Comparison of ENCODE assay signal across 22 cellular contexts in the genomic region with DNA sequence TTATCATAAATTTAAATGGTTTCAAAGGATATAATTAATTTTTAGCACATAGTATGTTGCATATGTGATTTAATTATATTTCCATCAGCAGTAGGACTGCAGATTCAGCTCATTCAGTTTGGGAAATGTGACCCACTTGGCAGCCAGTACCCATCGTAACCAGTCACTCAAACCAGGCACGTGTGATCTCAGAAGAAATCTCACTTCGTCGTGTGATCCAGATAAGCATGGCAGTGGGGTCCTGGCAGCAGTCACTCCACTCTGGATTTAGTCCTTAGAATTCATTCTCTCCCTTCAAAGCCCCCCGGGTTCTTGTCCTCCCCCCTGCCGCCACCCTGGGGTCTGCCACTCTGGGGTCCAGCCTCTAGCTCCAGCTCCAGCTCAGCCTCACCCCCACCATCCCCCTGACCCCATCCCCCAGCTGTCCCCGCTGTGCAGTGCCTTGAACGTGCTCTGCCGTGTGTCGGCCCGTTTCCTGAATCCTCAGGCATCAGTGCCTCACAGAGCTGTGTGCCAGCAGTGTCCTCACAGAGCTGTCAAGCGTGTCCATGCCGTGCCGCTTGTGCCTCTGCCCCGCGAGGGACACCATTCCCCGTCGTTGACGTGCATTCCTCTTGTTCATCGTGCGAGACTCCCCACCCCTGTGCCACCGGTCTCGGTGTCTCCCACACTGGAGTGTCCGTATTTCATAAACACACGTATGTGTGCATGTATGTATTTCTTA. TPM values are rescaled to one million over a fixed set of nuclear protein-coding genes. Genes with fewer than 3 reads are reported as not detected.
DNase-seq lines count a peak whose midpoint lies in the region; ATAC-seq, FAIRE-seq and TF ChIP-seq lines count a peak whose summit lies in the region.
"Had no signal": no experiment of that assay in that cellular context is flagged by ENCODE, and none has a peak within 500 bp of the region (broad histone marks: within the 10 kb centered on the region; RNA-seq: fewer than 3 reads in every experiment).

No MANE protein-coding gene starts in this region.

- H3K18ac ChIP-seq in H1 (ENCODE audit: extremely low read depth, low read length), result no peak overlapping the region

- peak; percentile 57 for DNase-seq in SK-N-SH
- no peak for DNase-seq in H1 (ENCODE audit: low read depth in 1 of 2, low spot score in 2 of 2)
- no peak for DNase-seq in HepG2 (ENCODE audit: low spot score)
- no peak for DNase-seq in SK-N-DZ (ENCODE audit: low spot score)
- DNase-seq in DMS114 treated with DMSO at 0.1 percent for 48 hours (lab: John Stamatoyannopoulos, UW; ENCODE audit: unreplicated experiment), result no peak
- DNase-seq: 8988T, DMS79, H9, HFFc6, IMR-90, NCI-H1105, NCI-H146, NCI-H226, Peyer's patch, SJCRH30 had no signal

- H4K20me1 ChIP-seq in SK-N-SH (ENCODE audit: insufficient read depth) (no peaks in the 10 kb centered on the region; the same call in 1 of the 2 replicates), H1 (replicated peaks in 1 of 2; ENCODE audit: control insufficient read depth in 1 of 2, insufficient read depth in 2 of 2, low read length in 2 of 2) (peaks cover 0 to 10% of the 10 kb centered on the region in 2 experiments), HepG2 (ENCODE audit: insufficient read depth, low read length) (no peaks in the 10 kb centered on the region)

- H3K27ac ChIP-seq in SK-N-SH (ENCODE audit: low read depth in 2 of 2, low read length in 1 of 2), result peak overlapping the region in 1 of 2 experiments; percentile 11; a peak in 1 of 4 replicates
- no peak overlapping the region for H3K27ac ChIP-seq in H1 (ENCODE audit: low read depth, low read length)
- no peak overlapping the region for H3K27ac ChIP-seq in HepG2 (ENCODE audit: extremely low read length, insufficient read depth, low read length)
- H3K27ac ChIP-seq: C4-2B, KMS-11, Peyer's patch, SJCRH30 had no signal

- CTCF ChIA-PET in SK-N-SH (lab: Yijun Ruan, JAX), result interaction anchor here (0.9 to 5.1 kb wide), 4 partner anchors 10 to 48 kb away, joined by 3 to 57 read pairs (median 4); no protein-coding TSS in a partner anchor
- CTCF ChIA-PET in H1 (lab: Charles Lee; ENCODE audit: partially characterized antibody), result interaction anchor here (1.1 to 3.8 kb wide), 3 partner anchors 10 to 234 kb away, joined by 3 to 54 read pairs (median 3); no protein-coding TSS in a partner anchor
- CTCF ChIA-PET in HepG2 (lab: Yijun Ruan, JAX; ENCODE audit: low intra/inter-chr PET ratio, low total read pairs), result no interaction called here

- H3K36me3 ChIP-seq in SK-N-SH (replicated peaks in 1 of 2; ENCODE audit: control insufficient read depth in 1 of 2, insufficient read depth in 2 of 2, low read length in 1 of 2), result peaks cover 24 to 35% of the 10 kb centered on the region in 2 experiments
- peaks cover 0 to 3% (median 0%) of the 10 kb centered on the region in 4 experiments; a peak in 1 of 8 replicates for H3K36me3 ChIP-seq in H1 (ENCODE audit: control insufficient read depth in 2 of 4, insufficient read depth in 4 of 4, low read length in 3 of 4)
- H3K36me3 ChIP-seq in HepG2 (replicated peaks in 1 of 2; ENCODE audit: control insufficient read depth in 1 of 2, insufficient read depth in 2 of 2, low read length in 2 of 2), result peaks cover 23 to 48% of the 10 kb centered on the region in 2 experiments

- no TSS peak for BruUV-seq in HepG2 (replicated peaks; lab: Mats Ljungman, UMichigan)

- no peaks in the 10 kb centered on the region for H3K23me2 ChIP-seq in H1 (ENCODE audit: low read depth, low read length)

- TF ChIP-seq POLR2A in H1 (IDR thresholded peaks at IDR 0.05; ENCODE audit: control extremely low read depth in 1 of 2, low read depth in 2 of 2, low read length in 2 of 2), result no peak
- TF ChIP-seq POLR2A in HepG2 (IDR thresholded peaks at IDR 0.05; ENCODE audit: insufficient read depth in 1 of 2, low read depth in 2 of 2, low read length in 2 of 2), result no peak

- H3K9ac ChIP-seq in SK-N-SH, result no peak overlapping the region
- no peak overlapping the region for H3K9ac ChIP-seq in H1 (replicated peaks in 1 of 4; ENCODE audit: extremely low read depth in 1 of 4, low read depth in 3 of 4, low read length in 3 of 4)
- H3K9ac ChIP-seq in HepG2 (ENCODE audit: insufficient read depth, low read depth, low read length), result no peak overlapping the region
- H3K9ac ChIP-seq: KMS-11 had no signal

- no peak overlapping the region for H4K91ac ChIP-seq in H1 (replicated peaks; ENCODE audit: insufficient read length, low read length)

- FAIRE-seq in H1 (lab: Jason Lieb, UNC) (no peak), HepG2 (lab: Jason Lieb, UNC) (no peak)
- FAIRE-seq: D721Med, GM12878, HTR-8/SVneo had no signal

- intact Hi-C loops in HepG2 (cut with micrococcal nuclease; ENCODE audit: unreplicated experiment), result no loop called here

- no peaks in the 10 kb centered on the region for H3K9me3 ChIP-seq in SK-N-SH
- H3K9me3 ChIP-seq in H1 (ENCODE audit: insufficient read depth in 2 of 2, low read depth in 1 of 2, low read length in 1 of 2), result no peaks in the 10 kb centered on the region
- H3K9me3 ChIP-seq in HepG2 (ENCODE audit: low read length), result no peaks in the 10 kb centered on the region
- H3K9me3 ChIP-seq: Peyer's patch, SJCRH30 had no signal

- H3K14ac ChIP-seq in H1 (ENCODE audit: insufficient read length), result no peak overlapping the region

- H2AFZ ChIP-seq in SK-N-SH (ENCODE audit: low read depth) (no peak overlapping the region), H1 (ENCODE audit: low read length) (no peak overlapping the region), HepG2 (ENCODE audit: low read length) (no peak overlapping the region)

- H2BK120ac ChIP-seq in H1 (replicated peaks; ENCODE audit: low read depth, low read length), result no peak overlapping the region

- H3K56ac ChIP-seq in H1 (replicated peaks; ENCODE audit: insufficient read length, low read depth, low read length), result peak overlapping the region; percentile 62

- H3K4me1 ChIP-seq in SK-N-SH (ENCODE audit: control insufficient read depth in 1 of 2, insufficient read depth in 2 of 2, low read depth in 1 of 2, low read length in 1 of 2), result peaks cover 0 to 10% of the 10 kb centered on the region in 2 experiments; a peak in 1 of 4 replicates
- no peaks in the 10 kb centered on the region for H3K4me1 ChIP-seq in H1 (replicated peaks in 1 of 4; ENCODE audit: control insufficient read depth in 3 of 4, insufficient read depth in 4 of 4, low read length in 3 of 4)
- H3K4me1 ChIP-seq in HepG2 (ENCODE audit: insufficient read depth, low read length), result no peaks in the 10 kb centered on the region
- H3K4me1 ChIP-seq: Peyer's patch, SJCRH30 had no signal

- WGBS in SK-N-SH (ENCODE audit: low lambda C conversion rate), result 92% methylated on average over 25 of the region's 25 CpGs
- WGBS in H1 (ENCODE audit: extremely low coverage in 1 of 2, insufficient coverage in 1 of 2, insufficient read length in 1 of 2, insufficient replicate concordance in 2 of 2, low coverage in 1 of 2, low lambda C conversion rate in 2 of 2, missing lambda C conversion rate in 1 of 2), 2 experiments, result 97% methylated on average over 24 of the region's 25 CpGs; no CpG with 5 or more reads in 1 of the 2 experiments
- WGBS in HepG2 (ENCODE audit: low lambda C conversion rate), result 97% methylated on average over 25 of the region's 25 CpGs

- no peak overlapping the region for H4K8ac ChIP-seq in H1 (ENCODE audit: extremely low read depth, insufficient read depth, low read length)

- H3K79me2 ChIP-seq in SK-N-SH (ENCODE audit: insufficient read depth), result peaks cover 21% of the 10 kb centered on the region; the same call in 1 of the 2 replicates
- no peaks in the 10 kb centered on the region for H3K79me2 ChIP-seq in H1 (ENCODE audit: control insufficient read depth in 1 of 2, insufficient read depth in 2 of 2, low read length in 2 of 2)
- H3K79me2 ChIP-seq in HepG2 (ENCODE audit: insufficient read depth, low read length), result no peaks in the 10 kb centered on the region

- TF ChIP-seq EP300 in SK-N-SH (IDR thresholded peaks at IDR 0.05; ENCODE audit: borderline replicate concordance in 1 of 2, low read depth in 1 of 2, low read length in 1 of 2) (no peak), H1 (IDR thresholded peaks at IDR 0.05; ENCODE audit: borderline replicate concordance in 1 of 2, low read depth in 2 of 2, low read length in 2 of 2) (no peak), HepG2 (IDR thresholded peaks at IDR 0.05; ENCODE audit: low read depth in 2 of 2, low read length in 2 of 2) (no peak), HepG2 (CRISPR knock-in tag; IDR thresholded peaks at IDR 0.05; ENCODE audit: borderline replicate concordance) (no peak)

- no peak overlapping the region for H2AK5ac ChIP-seq in H1 (ENCODE audit: low read depth, low read length)

- in situ Hi-C loops in HepG2 (cut with HindIII; ENCODE audit: extremely low pct_ligation_motif_present, low pct_unique_long_range_greater_than_20kb), result no loop called here

- H2BK5ac ChIP-seq in H1 (ENCODE audit: low read depth, low read length), result no peak overlapping the region

- TF ChIP-seq CTCF in SK-N-SH (IDR thresholded peaks at IDR 0.05), result no peak
- no peak for TF ChIP-seq CTCF in H1 (IDR thresholded peaks at IDR 0.05; ENCODE audit: control extremely low read depth in 1 of 3, insufficient read depth in 1 of 3, low read depth in 1 of 3, low read length in 3 of 3)
- no peak for TF ChIP-seq CTCF in HepG2 (CRISPR knock-in tag; IDR thresholded peaks at IDR 0.05)

- ATAC-seq in SK-N-SH treated with all-trans-retinoic acid at 6 μM for 48 hours (no peak), HepG2 (no peak), HG02973 (IDR thresholded peaks at IDR 0.05; ENCODE audit: unreplicated experiment) (no peak)
- ATAC-seq: GM12878 had no signal

- no peak overlapping the region for H2BK20ac ChIP-seq in H1 (ENCODE audit: low read length)

- H3K4ac ChIP-seq in H1 (replicated peaks; ENCODE audit: insufficient read length, low read depth, low read length), result no peak overlapping the region

- H3K23ac ChIP-seq in H1 (ENCODE audit: insufficient read length), result no peak overlapping the region

- POLR2A ChIA-PET in SK-N-SH (lab: Yijun Ruan, JAX), result no interaction called here
- POLR2A ChIA-PET in H1 (lab: Charles Lee; ENCODE audit: partially characterized antibody), result interaction anchor here (1.5 kb wide), 1 partner anchor 9 kb away, joined by 4 read pairs; no protein-coding TSS in a partner anchor
- POLR2A ChIA-PET in HepG2 (lab: Yijun Ruan, JAX), result no interaction called here

- no peak for TF ChIP-seq RAD21 in SK-N-SH (IDR thresholded peaks at IDR 0.05; ENCODE audit: low read length)
- TF ChIP-seq RAD21 in H1 (IDR thresholded peaks at IDR 0.05 in 1 of 2, conservative IDR thresholded peaks at IDR 0.05 in 1 of 2; ENCODE audit: low read depth in 2 of 2, low read length in 2 of 2), result no peak
- no peak for TF ChIP-seq RAD21 in HepG2 (CRISPR knock-in tag; IDR thresholded peaks at IDR 0.05)

- H3F3A ChIP-seq in SK-N-SH (replicated peaks; ENCODE audit: insufficient read depth), result peaks cover 5% of the 10 kb centered on the region

- no peak overlapping the region for H2BK15ac ChIP-seq in H1 (ENCODE audit: low read length)

- H3K4me3 ChIP-seq in SK-N-SH (ENCODE audit: low read depth in 2 of 2, low read length in 1 of 2), result no peak overlapping the region
- no peak overlapping the region for H3K4me3 ChIP-seq in H1 (ENCODE audit: extremely low read depth in 1 of 4, insufficient read depth in 2 of 4, low read depth in 3 of 4, low read length in 4 of 4)
- no peak overlapping the region for H3K4me3 ChIP-seq in HepG2 (replicated peaks in 1 of 3; ENCODE audit: insufficient read depth in 1 of 3, low read depth in 2 of 3, low read length in 3 of 3)
- H3K4me3 ChIP-seq: GM12878, Peyer's patch, SJCRH30 had no signal

- H3K4me2 ChIP-seq in SK-N-SH (no peak overlapping the region), H1 (ENCODE audit: insufficient read depth in 1 of 2, low read depth in 2 of 2, low read length in 2 of 2) (no peak overlapping the region), HepG2 (ENCODE audit: low read depth, low read length) (no peak overlapping the region)
- H3K4me2 ChIP-seq: KMS-11 had no signal

- no peak overlapping the region for H2BK12ac ChIP-seq in H1 (ENCODE audit: low read depth, low read length)

- H3K9me2 ChIP-seq in SK-N-SH, result no peaks in the 10 kb centered on the region

- no peak overlapping the region for H4K5ac ChIP-seq in H1 (ENCODE audit: insufficient read length, low read depth, low read length)

- H3K79me1 ChIP-seq in H1 (ENCODE audit: low read depth, low read length), result peaks cover 2% of the 10 kb centered on the region; the same call in 1 of the 2 replicates

- H3K27me3 ChIP-seq in SK-N-SH (ENCODE audit: insufficient read depth) (no peaks in the 10 kb centered on the region), H1 (replicated peaks in 1 of 4; ENCODE audit: control insufficient read depth in 3 of 4, extremely low read depth in 1 of 4, insufficient read depth in 3 of 4, low read length in 3 of 4) (no peaks in the 10 kb centered on the region), HepG2 (ENCODE audit: control insufficient read depth in 1 of 2, insufficient read depth in 2 of 2, low read length in 2 of 2) (no peaks in the 10 kb centered on the region)
- H3K27me3 ChIP-seq: Peyer's patch, SJCRH30 had no signal

RNA-seq across cellular contexts. Expression of a gene that starts 34.8 kb away (rescaled TPM):
- polyA plus RNA-seq in SK-N-SH (2012; rRNA removed) (59.5 and 83.3 TPM in 2 replicates), H1 (2011; rRNA removed) (35.0 and 48.3 TPM in 2 replicates), HepG2 (2011; rRNA removed) (97.7 and 137 TPM in 2 replicates)
- 39.2 and 48.1 TPM in 2 replicates for polyA plus RNA-seq in SK-N-SH (2012; cell fraction: cytosol; rRNA removed)
- polyA plus RNA-seq in SK-N-SH (2012; cell fraction: nucleus; rRNA removed), result 174 and 253 TPM in 2 replicates
- total RNA-seq in H1 (2021; fragmentation: NEBNext Ultra II Directional; extraction: Animal tissue kit (Norgen Biotek cat#: 25700)), result 67.3 and 71.8 TPM in 2 replicates
- polyA plus RNA-seq in H1 (2011; cell fraction: cytosol; rRNA removed), result 33.9 TPM
- 123 TPM for polyA plus RNA-seq in H1 (2011; cell fraction: nucleus; rRNA removed)
- 58.8 to 70.1 TPM (median 66.0 TPM) in 4 replicates for polyA plus RNA-seq in H1 (2012, experiment 1 of 2)
- 54.3 TPM for polyA plus RNA-seq in H1 (2012, experiment 2 of 2)
- polyA plus RNA-seq in H1 (2013, experiment 1 of 2), result 40.8 TPM
- polyA plus RNA-seq in H1 (2013, experiment 2 of 2), result 42.4 TPM
- polyA minus RNA-seq in H1 (2011; rRNA and poly(A)+ RNA removed), result 59.8 and 68.9 TPM in 2 replicates
- 60.5 TPM for polyA minus RNA-seq in H1 (2011; cell fraction: cytosol; rRNA and poly(A)+ RNA removed)
- polyA minus RNA-seq in H1 (2011; cell fraction: nucleus; rRNA and poly(A)+ RNA removed), result 96.0 TPM
- 39.0 and 46.4 TPM in 2 replicates for total RNA-seq in HepG2 (2016; rRNA removed; fragmentation: Illumina TruSeq; extraction: Trizol)
- 16.2 and 17.3 TPM in 2 replicates for total RNA-seq in HepG2 (2016; cell fraction: cytosol; rRNA removed; fragmentation: Illumina TruSeq; extraction: Trizol; ENCODE audit: low read depth)
- total RNA-seq in HepG2 (2016; cell fraction: insoluble cytoplasmic fraction; rRNA removed; fragmentation: Illumina TruSeq; extraction: Trizol), result 36.3 and 42.6 TPM in 2 replicates
- 24.2 and 25.4 TPM in 2 replicates for total RNA-seq in HepG2 (2016; cell fraction: membrane; rRNA removed; fragmentation: Illumina TruSeq; extraction: Trizol)
- 55.4 and 61.3 TPM in 2 replicates for total RNA-seq in HepG2 (2016; cell fraction: nucleus; rRNA removed; fragmentation: Illumina TruSeq; extraction: Trizol)
- polyA plus RNA-seq in HepG2 (2011; cell fraction: cytosol; rRNA removed), result 36.5 and 40.1 TPM in 2 replicates
- 305 and 380 TPM in 2 replicates for polyA plus RNA-seq in HepG2 (2011; cell fraction: nucleus; rRNA removed)
- 58.1 and 63.4 TPM in 2 replicates for polyA plus RNA-seq in HepG2 (2012)
- polyA plus RNA-seq in HepG2 (2016; cell fraction: cytosol; fragmentation: Illumina TruSeq; extraction: Trizol; ENCODE audit: low read depth), result 7.8 and 8.6 TPM in 2 replicates
- polyA plus RNA-seq in HepG2 (2016; cell fraction: insoluble cytoplasmic fraction; fragmentation: Illumina TruSeq; extraction: Trizol; ENCODE audit: low read depth), result 31.5 and 45.0 TPM in 2 replicates
- polyA plus RNA-seq in HepG2 (2016; cell fraction: membrane; fragmentation: Illumina TruSeq; extraction: Trizol; ENCODE audit: low read depth), result 10.3 and 11.5 TPM in 2 replicates
- polyA plus RNA-seq in HepG2 (2016; cell fraction: nucleus; fragmentation: Illumina TruSeq; extraction: Trizol; ENCODE audit: insufficient read depth, low read depth), result 95.8 and 113 TPM in 2 replicates
- polyA minus RNA-seq in HepG2 (2011; rRNA and poly(A)+ RNA removed; ENCODE audit: low replicate concordance), result 73.3 and 119 TPM in 2 replicates
- 30.0 and 39.8 TPM in 2 replicates for polyA minus RNA-seq in HepG2 (2011; cell fraction: cytosol; rRNA and poly(A)+ RNA removed)
- polyA minus RNA-seq in HepG2 (2011; cell fraction: nucleus; rRNA and poly(A)+ RNA removed), result 181 and 183 TPM in 2 replicates
- polyA plus RNA-seq in SK-N-DZ (2014; cell fraction: cytosol; rRNA removed), result 48.4 and 55.8 TPM in 2 replicates
- polyA plus RNA-seq in SK-N-DZ (2014; cell fraction: nucleus; rRNA removed), result 69.0 and 75.0 TPM in 2 replicates

RNA-seq across cellular contexts. Expression of a gene that starts 36.7 kb away (rescaled TPM):
- polyA plus RNA-seq in SK-N-SH (2012; rRNA removed), result 85.9 and 103 TPM in 2 replicates
- polyA plus RNA-seq in SK-N-SH (2012; cell fraction: cytosol; rRNA removed), result 62.4 and 82.1 TPM in 2 replicates
- polyA plus RNA-seq in SK-N-SH (2012; cell fraction: nucleus; rRNA removed), result 63.8 and 73.1 TPM in 2 replicates
- total RNA-seq in H1 (2021; fragmentation: NEBNext Ultra II Directional; extraction: Animal tissue kit (Norgen Biotek cat#: 25700)), result 26.2 and 26.3 TPM in 2 replicates
- polyA plus RNA-seq in H1 (2011; rRNA removed), result 54.5 and 56.4 TPM in 2 replicates
- 53.6 TPM for polyA plus RNA-seq in H1 (2011; cell fraction: cytosol; rRNA removed)
- polyA plus RNA-seq in H1 (2011; cell fraction: nucleus; rRNA removed), result 46.2 TPM
- 25.9 to 34.4 TPM (median 31.9 TPM) in 4 replicates for polyA plus RNA-seq in H1 (2012, experiment 1 of 2)
- polyA plus RNA-seq in H1 (2012, experiment 2 of 2), result 44.6 TPM
- polyA plus RNA-seq in H1 (2013, experiment 1 of 2), result 15.3 TPM
- 16.9 TPM for polyA plus RNA-seq in H1 (2013, experiment 2 of 2)
- polyA minus RNA-seq in H1 (2011; rRNA and poly(A)+ RNA removed), result 29.0 and 31.9 TPM in 2 replicates
- polyA minus RNA-seq in H1 (2011; cell fraction: cytosol; rRNA and poly(A)+ RNA removed), result 29.1 TPM
- 45.9 TPM for polyA minus RNA-seq in H1 (2011; cell fraction: nucleus; rRNA and poly(A)+ RNA removed)
- 70.0 and 92.3 TPM in 2 replicates for total RNA-seq in HepG2 (2016; rRNA removed; fragmentation: Illumina TruSeq; extraction: Trizol)
- 45.6 and 52.4 TPM in 2 replicates for total RNA-seq in HepG2 (2016; cell fraction: cytosol; rRNA removed; fragmentation: Illumina TruSeq; extraction: Trizol; ENCODE audit: low read depth)
- total RNA-seq in HepG2 (2016; cell fraction: insoluble cytoplasmic fraction; rRNA removed; fragmentation: Illumina TruSeq; extraction: Trizol), result 72.0 and 92.4 TPM in 2 replicates
- 79.5 and 92.1 TPM in 2 replicates for total RNA-seq in HepG2 (2016; cell fraction: membrane; rRNA removed; fragmentation: Illumina TruSeq; extraction: Trizol)
- 36.2 and 44.8 TPM in 2 replicates for total RNA-seq in HepG2 (2016; cell fraction: nucleus; rRNA removed; fragmentation: Illumina TruSeq; extraction: Trizol)
- polyA plus RNA-seq in HepG2 (2011; rRNA removed), result 84.5 and 96.3 TPM in 2 replicates
- polyA plus RNA-seq in HepG2 (2011; cell fraction: cytosol; rRNA removed), result 91.9 and 111 TPM in 2 replicates
- polyA plus RNA-seq in HepG2 (2011; cell fraction: nucleus; rRNA removed), result 54.6 and 61.7 TPM in 2 replicates
- 34.2 and 39.9 TPM in 2 replicates for polyA plus RNA-seq in HepG2 (2012)
- 47.2 and 54.0 TPM in 2 replicates for polyA plus RNA-seq in HepG2 (2016; cell fraction: cytosol; fragmentation: Illumina TruSeq; extraction: Trizol; ENCODE audit: low read depth)
- 80.5 and 83.1 TPM in 2 replicates for polyA plus RNA-seq in HepG2 (2016; cell fraction: insoluble cytoplasmic fraction; fragmentation: Illumina TruSeq; extraction: Trizol; ENCODE audit: low read depth)
- polyA plus RNA-seq in HepG2 (2016; cell fraction: membrane; fragmentation: Illumina TruSeq; extraction: Trizol; ENCODE audit: low read depth), result 53.9 and 69.3 TPM in 2 replicates
- 49.2 and 51.5 TPM in 2 replicates for polyA plus RNA-seq in HepG2 (2016; cell fraction: nucleus; fragmentation: Illumina TruSeq; extraction: Trizol; ENCODE audit: insufficient read depth, low read depth)
- 65.1 and 87.1 TPM in 2 replicates for polyA minus RNA-seq in HepG2 (2011; rRNA and poly(A)+ RNA removed; ENCODE audit: low replicate concordance)
- 27.9 and 34.1 TPM in 2 replicates for polyA minus RNA-seq in HepG2 (2011; cell fraction: cytosol; rRNA and poly(A)+ RNA removed)
- 48.4 and 54.1 TPM in 2 replicates for polyA minus RNA-seq in HepG2 (2011; cell fraction: nucleus; rRNA and poly(A)+ RNA removed)
- 94.9 and 106 TPM in 2 replicates for polyA plus RNA-seq in SK-N-DZ (2014; cell fraction: cytosol; rRNA removed)
- polyA plus RNA-seq in SK-N-DZ (2014; cell fraction: nucleus; rRNA removed), result 55.8 and 80.5 TPM in 2 replicates
